2 cellular contexts compared by ENCODE assay signal in the genomic region with DNA sequence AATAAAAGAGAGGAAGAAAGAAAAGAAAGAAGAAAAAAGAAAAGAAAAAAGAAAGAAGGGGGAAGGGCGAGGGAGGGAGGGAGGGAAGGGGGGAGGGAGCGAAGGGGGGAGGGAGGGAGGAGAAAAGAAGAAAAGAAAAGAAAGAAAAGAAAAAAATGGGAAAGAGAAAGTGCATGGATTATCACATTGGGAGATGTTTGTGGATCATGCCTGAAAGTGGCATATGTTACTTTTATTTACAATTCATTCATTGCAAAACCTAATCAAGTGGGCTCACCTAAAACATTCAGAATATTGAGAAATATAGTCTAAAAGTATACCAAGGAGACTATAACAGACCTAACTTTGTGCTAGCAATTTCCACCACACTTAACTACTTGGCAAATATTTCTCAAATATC.
A peak's percentile ranks its signal among the peaks of the same experiment; 100 is the strongest.
TF ChIP-seq lines count a peak whose summit lies in the region.

No MANE protein-coding gene starts in this region.

TF ChIP-seq in HepG2, 621 proteins besides CTCF, POLR2A, EP300 and RAD21:
- TF ChIP-seq FOXK1 (CRISPR knock-in tag; IDR thresholded peaks at IDR 0.05; ENCODE audit: borderline replicate concordance, low read depth) (no peak), HNRNPK (IDR thresholded peaks at IDR 0.05; ENCODE audit: low read depth, low read length, poor library complexity, severe bottlenecking) (peak; percentile 88), ARID2 (CRISPR knock-in tag; IDR thresholded peaks at IDR 0.05; ENCODE audit: borderline replicate concordance) (no peak)
- TF ChIP-seq, protein P1, sequence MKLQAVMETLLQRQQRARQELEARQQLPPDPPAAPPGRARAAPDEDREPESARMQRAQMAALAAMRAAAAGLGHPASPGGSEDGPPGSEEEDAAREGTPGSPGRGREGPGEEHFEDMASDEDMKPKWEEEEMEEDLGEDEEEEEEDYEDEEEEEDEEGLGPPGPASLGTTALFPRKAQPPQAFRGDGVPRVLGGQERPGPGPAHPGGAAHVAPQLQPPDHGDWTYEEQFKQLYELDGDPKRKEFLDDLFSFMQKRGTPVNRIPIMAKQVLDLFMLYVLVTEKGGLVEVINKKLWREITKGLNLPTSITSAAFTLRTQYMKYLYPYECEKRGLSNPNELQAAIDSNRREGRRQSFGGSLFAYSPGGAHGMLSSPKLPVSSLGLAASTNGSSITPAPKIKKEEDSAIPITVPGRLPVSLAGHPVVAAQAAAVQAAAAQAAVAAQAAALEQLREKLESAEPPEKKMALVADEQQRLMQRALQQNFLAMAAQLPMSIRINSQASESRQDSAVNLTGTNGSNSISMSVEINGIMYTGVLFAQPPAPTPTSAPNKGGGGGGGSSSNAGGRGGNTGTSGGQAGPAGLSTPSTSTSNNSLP (IDR thresholded peaks at IDR 0.05; ENCODE audit: low read depth, low read length), result no peak

TF ChIP-seq in K562, 482 proteins besides CTCF, POLR2A, EP300 and RAD21:
- TF ChIP-seq CBX5 (IDR thresholded peaks at IDR 0.05; ENCODE audit: borderline replicate concordance, low read depth), result no peak
- TF ChIP-seq HNRNPK (IDR thresholded peaks at IDR 0.05; ENCODE audit: low read depth, low read length, poor library complexity, severe bottlenecking), result peak; percentile 73
